ENCODE assay signal across 11 cellular contexts in genomic region chr19:17026706-17027427, GRCh38. TPM values are rescaled to one million over a fixed set of nuclear protein-coding genes. Genes with fewer than 3 reads are reported as not detected.
DNase-seq lines count a peak whose midpoint lies in the region; ATAC-seq and TF ChIP-seq lines count a peak whose summit lies in the region.
"Had no signal": no experiment of that assay in that cellular context is flagged by ENCODE, and none has a peak within 500 bp of the region (broad histone marks: within the 10 kb centered on the region; RNA-seq: fewer than 3 reads in every experiment).

CPAMD8 (minus strand) TSS chr19:17026810; CDS start chr19:17026642, 168 bp downstream.

- H3K36me3 ChIP-seq in uterus = no peaks in the 10 kb centered on the region

- H3K9me3 ChIP-seq in uterus = peaks cover 0 to 4% of the 10 kb centered on the region in 2 donors

- H3K4me3 ChIP-seq in epithelial cell of esophagus (ENCODE audit: low read length) = peak within 1 kb of the TSS; percentile 8
- no peak within 1 kb of the TSS for H3K4me3 ChIP-seq in uterus

- intact Hi-C loops in natural killer cell (cut with micrococcal nuclease) = no loop called here
- intact Hi-C loops in uterus (cut with DNase I; ENCODE audit: low total_unique reads) = no loop called here

- H3K9me3 Mint-ChIP-seq in activated naive CD4-positive, alpha-beta T cell treated with anti-CD3 and anti-CD28 coated beads, Interleukin-2, amount 10 ng/mL, durations not matched to agents 7 days and 5 days = peaks cover 21% of the 10 kb centered on the region
- peaks cover 2 to 6% of the 10 kb centered on the region in 2 donors for H3K9me3 Mint-ChIP-seq in natural killer cell

- H3K27me3 Mint-ChIP-seq in activated naive CD4-positive, alpha-beta T cell treated with anti-CD3 and anti-CD28 coated beads, Interleukin-2, amount 10 ng/mL, durations not matched to agents 7 days and 5 days = peaks cover 77% of the 10 kb centered on the region
- peaks cover 38 to 58% of the 10 kb centered on the region in 2 donors for H3K27me3 Mint-ChIP-seq in natural killer cell (ENCODE audit: low read depth in 2 of 2)

- peak within 1 kb of the TSS; percentile 40 for H3K4me3 Mint-ChIP-seq in activated naive CD4-positive, alpha-beta T cell treated with anti-CD3 and anti-CD28 coated beads, Interleukin-2, amount 10 ng/mL, durations not matched to agents 7 days and 5 days
- H3K4me3 Mint-ChIP-seq in natural killer cell = peak within 1 kb of the TSS; percentile 47

- peaks cover 9% of the 10 kb centered on the region for H3K4me1 Mint-ChIP-seq in activated naive CD4-positive, alpha-beta T cell treated with anti-CD3 and anti-CD28 coated beads, Interleukin-2, amount 10 ng/mL, durations not matched to agents 7 days and 5 days
- H3K4me1 Mint-ChIP-seq in natural killer cell = peaks cover 7% of the 10 kb centered on the region in 2 donors

- H3K36me3 Mint-ChIP-seq in activated naive CD4-positive, alpha-beta T cell treated with anti-CD3 and anti-CD28 coated beads, Interleukin-2, amount 10 ng/mL, durations not matched to agents 7 days and 5 days = peaks cover 12% of the 10 kb centered on the region
- no peaks in the 10 kb centered on the region for H3K36me3 Mint-ChIP-seq in natural killer cell

- H3K27me3 ChIP-seq in uterus = no peaks in the 10 kb centered on the region

- no peaks in the 10 kb centered on the region for H3K4me1 ChIP-seq in uterus

- CTCF ChIA-PET in activated naive CD4-positive, alpha-beta T cell treated with anti-CD3 and anti-CD28 coated beads, Interleukin-2, amount 10 ng/mL, durations not matched to agents 7 days and 5 days (lab: Charles Lee) = no interaction called here

- no peak within 1 kb of the TSS for H3K27ac Mint-ChIP-seq in activated naive CD4-positive, alpha-beta T cell treated with anti-CD3 and anti-CD28 coated beads, Interleukin-2, amount 10 ng/mL, durations not matched to agents 7 days and 5 days
- H3K27ac Mint-ChIP-seq in natural killer cell = no peak within 1 kb of the TSS

- no peak for ATAC-seq in natural killer cell
- no peak for ATAC-seq in GM19328 (IDR thresholded peaks at IDR 0.05; ENCODE audit: unreplicated experiment)

- no peak for DNase-seq in activated naive CD4-positive, alpha-beta T cell treated with anti-CD3 and anti-CD28 coated beads, Interleukin-2, amount 10 ng/mL, durations not matched to agents 7 days and 5 days
- no peak for DNase-seq in activated naive CD4-positive, alpha-beta T cell treated with anti-CD3 and anti-CD28 coated beads, Interleukin-2, amount 50 U/mL, for 16 hours
- DNase-seq in epithelial cell of esophagus (ENCODE audit: low read depth) (no peak), natural killer cell (no peak), uterus (no peak), NCI-H526 (lab: John Stamatoyannopoulos, UW) (no peak), medulla oblongata (ENCODE audit: extremely low spot score) (no peak)
- DNase-seq: NCI-H2227 treated with DMSO at 0.1 percent for 48 hours; stimulated activated CD4-positive, alpha-beta T cell treated with anti-CD3 and anti-CD28 coated beads, Interleukin-12 subunit alpha, Interleukin-12 subunit beta, amount 100 ng/mL, for 4 hours; substantia nigra had no signal

- TF ChIP-seq CTCF in epithelial cell of esophagus (IDR thresholded peaks at IDR 0.05; ENCODE audit: insufficient read depth, low read depth, low read length, missing control alignments) (no peak), natural killer cell (IDR thresholded peaks at IDR 0.05) (no peak), uterus (IDR thresholded peaks at IDR 0.05) (no peak)

- no peak within 1 kb of the TSS for H3K27ac ChIP-seq in uterus

- no peak for TF ChIP-seq POLR2A in uterus (IDR thresholded peaks at IDR 0.05)

RNA-seq across cellular contexts. Expression of gene CPAMD8, which starts in this region (rescaled TPM):
- 1 to 10 TPM; 3.6 to 4.9 (median 4.7) TPM for total RNA-seq in natural killer cell
- total RNA-seq in uterus = 10 to 100 TPM in 3 of 4 donors, 1 to 10 TPM in 1; 2.8 to 18.3 (median 15.7) TPM
